1 cellular context compared by ENCODE assay signal in genomic region chr17:55547027-55547670, GRCh38.
TF ChIP-seq lines count a peak whose summit lies in the region.

No MANE protein-coding gene starts in this region.

TF ChIP-seq in GM23338, 12 proteins besides CTCF, POLR2A, EP300 and RAD21 (continued from another document):
- TF ChIP-seq EZH2 (IDR thresholded peaks at IDR 0.05; ENCODE audit: low read depth, unreplicated experiment) (no peak), STAT1 (IDR thresholded peaks at IDR 0.05; ENCODE audit: unreplicated experiment) (no peak), EZH2phosphoT487 (IDR thresholded peaks at IDR 0.05; ENCODE audit: unreplicated experiment) (no peak), ZNF462 (CRISPR knock-in tag; IDR thresholded peaks at IDR 0.05) (no peak), POLR2AphosphoS5 (IDR thresholded peaks at IDR 0.05; ENCODE audit: low read depth) (no peak), NANOG (IDR thresholded peaks at IDR 0.05; ENCODE audit: borderline replicate concordance) (no peak), JUNB (IDR thresholded peaks at IDR 0.05; ENCODE audit: unreplicated experiment) (no peak), ZNF331 (CRISPR knock-in tag; IDR thresholded peaks at IDR 0.05; ENCODE audit: low read depth) (no peak)
